ENCODE assay signal across 10 cellular contexts in the genomic region with DNA sequence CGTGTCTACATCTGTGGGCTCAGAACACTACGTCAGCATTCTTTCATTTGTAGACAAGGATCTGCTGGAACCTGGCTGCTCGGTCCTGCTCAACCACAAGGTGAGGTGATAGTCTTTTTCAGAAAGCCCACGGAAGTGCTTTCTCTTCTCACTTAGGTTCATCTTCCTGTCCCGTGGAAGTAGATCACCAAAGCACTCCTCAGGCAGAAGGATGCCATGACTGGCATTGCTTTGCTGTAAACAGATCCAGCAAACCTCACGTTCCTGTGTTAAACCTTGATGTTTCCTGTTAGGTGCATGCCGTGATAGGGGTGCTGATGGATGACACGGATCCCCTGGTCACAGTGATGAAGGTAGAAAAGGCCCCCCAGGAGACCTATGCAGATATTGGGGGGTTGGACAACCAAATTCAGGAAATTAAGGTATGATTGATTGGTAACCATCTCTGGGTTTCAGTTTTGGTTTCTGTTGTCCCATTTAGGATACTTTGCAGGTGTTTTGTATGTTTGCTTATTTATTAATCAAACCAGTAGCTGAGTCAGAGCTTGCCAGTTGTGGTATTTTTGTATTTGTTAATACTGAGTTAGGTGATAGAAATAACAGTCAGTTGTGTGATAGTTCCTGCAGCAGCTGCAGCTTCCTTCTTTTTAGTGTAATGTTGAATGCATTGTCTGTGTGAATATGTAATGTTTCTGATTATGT. TPM values are rescaled to one million over a fixed set of nuclear protein-coding genes. Genes with fewer than 3 reads are reported as not detected.
A peak's percentile ranks its signal among the peaks of the same experiment; 100 is the strongest.
DNase-seq lines count a peak whose midpoint lies in the region; ATAC-seq and TF ChIP-seq lines count a peak whose summit lies in the region.
"Had no signal": no experiment of that assay in that cellular context is flagged by ENCODE, and none has a peak within 500 bp of the region (broad histone marks: within the 10 kb centered on the region; RNA-seq: fewer than 3 reads in every experiment).

No MANE protein-coding gene starts in this region.

- DNase-seq in activated CD8-positive, alpha-beta memory T cell treated with anti-CD3 and anti-CD28 coated beads for 24 hours, result peak; percentile 15
- no peak for DNase-seq in activated CD8-positive, alpha-beta memory T cell treated with anti-CD3 and anti-CD28 coated beads, Interleukin-2, amount 50 U/mL, for 48 hours
- peak; percentile 2 for DNase-seq in islet precursor cell
- DNase-seq in retina, result no peak
- DNase-seq in CD14-positive monocyte (ENCODE audit: low spot score), result no peak
- no peak for DNase-seq in GM13976 (ENCODE audit: low spot score)
- DNase-seq: kidney glomerular epithelial cell, pancreas had no signal

- peaks cover 77 to 85% of the 10 kb centered on the region in 2 donors for H3K36me3 Mint-ChIP-seq in CD14-positive monocyte

- no peak for TF ChIP-seq CTCF in CD14-positive monocyte (IDR thresholded peaks at IDR 0.05)
- no peak for TF ChIP-seq CTCF in GM13976 (IDR thresholded peaks at IDR 0.05; ENCODE audit: borderline replicate concordance, control extremely low read depth, extremely low read depth, insufficient read depth, missing control alignments)

- in situ Hi-C loops in GM13976 (cut with MboI; ENCODE audit: low sequenced_read_pairs, unreplicated experiment), result no loop called here

- no peak overlapping the region for H3K4me3 Mint-ChIP-seq in CD14-positive monocyte

- H3K9me3 Mint-ChIP-seq in CD14-positive monocyte, result peaks cover 0 to 4% (median 0%) of the 10 kb centered on the region in 7 donors

- peak; percentile 77 for ATAC-seq in GM21737 (IDR thresholded peaks at IDR 0.05; ENCODE audit: unreplicated experiment)
- peak; percentile 90 for ATAC-seq in HG03342 (IDR thresholded peaks at IDR 0.05; ENCODE audit: unreplicated experiment)
- ATAC-seq: pancreas had no signal

- H3K27ac Mint-ChIP-seq in CD14-positive monocyte, result peak overlapping the region in 3 of 7 donors; percentile 40 to 70 (median 59)

- H3K27me3 Mint-ChIP-seq in CD14-positive monocyte (ENCODE audit: low read depth in 3 of 3), result no peaks in the 10 kb centered on the region

- no peaks in the 10 kb centered on the region for H3K4me1 Mint-ChIP-seq in CD14-positive monocyte

- intact Hi-C loops in CD14-positive monocyte (cut with micrococcal nuclease), result no loop called here

RNA-seq across cellular contexts. Expression of gene PSMC1, which starts 7.5 kb away (rescaled TPM):
- 100 to 1,000 TPM; 128 to 158 TPM for polyA plus RNA-seq in CD14-positive monocyte

Comparison
In these comparisons a context has a peak if more than half of its experiments do, and no peak if none do; other contexts are left out.
1. DNase-seq: peak in activated CD8-positive, alpha-beta memory T cell treated with anti-CD3 and anti-CD28 coated beads for 24 hours (single experiment) and islet precursor cell (single experiment); none in activated CD8-positive, alpha-beta memory T cell treated with anti-CD3 and anti-CD28 coated beads, Interleukin-2, amount 50 U/mL, for 48 hours (single experiment), retina (single experiment), CD14-positive monocyte (single experiment) and GM13976 (single experiment).